1 cellular context compared by ENCODE assay signal in the genomic region with DNA sequence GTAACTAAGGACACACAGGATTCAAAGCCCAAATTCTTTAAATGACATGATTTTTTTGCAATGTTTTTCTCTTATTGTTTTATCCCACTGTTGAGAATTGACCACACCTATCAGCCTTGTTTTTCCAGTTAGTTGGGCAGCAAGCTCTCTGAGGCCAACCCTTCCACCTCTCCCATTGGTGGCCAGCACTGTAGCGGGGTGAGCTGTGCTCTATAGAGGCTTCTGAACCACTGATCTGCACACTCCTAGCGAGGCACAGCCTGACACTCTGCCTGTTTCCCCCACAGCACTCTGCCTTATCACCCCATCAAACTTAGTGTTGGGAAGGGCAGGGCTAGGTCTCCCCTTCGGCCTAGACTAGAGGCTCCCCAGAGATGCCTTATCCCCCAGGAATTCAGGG.
TF ChIP-seq lines count a peak whose summit lies in the region.

No MANE protein-coding gene starts in this region.

TF ChIP-seq in HepG2, 621 proteins besides CTCF, POLR2A, EP300 and RAD21:
- TF ChIP-seq, protein P1, sequence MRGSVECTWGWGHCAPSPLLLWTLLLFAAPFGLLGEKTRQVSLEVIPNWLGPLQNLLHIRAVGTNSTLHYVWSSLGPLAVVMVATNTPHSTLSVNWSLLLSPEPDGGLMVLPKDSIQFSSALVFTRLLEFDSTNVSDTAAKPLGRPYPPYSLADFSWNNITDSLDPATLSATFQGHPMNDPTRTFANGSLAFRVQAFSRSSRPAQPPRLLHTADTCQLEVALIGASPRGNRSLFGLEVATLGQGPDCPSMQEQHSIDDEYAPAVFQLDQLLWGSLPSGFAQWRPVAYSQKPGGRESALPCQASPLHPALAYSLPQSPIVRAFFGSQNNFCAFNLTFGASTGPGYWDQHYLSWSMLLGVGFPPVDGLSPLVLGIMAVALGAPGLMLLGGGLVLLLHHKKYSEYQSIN (CRISPR knock-in tag; IDR thresholded peaks at IDR 0.05; ENCODE audit: borderline replicate concordance) = no peak
- TF ChIP-seq, protein P2, sequence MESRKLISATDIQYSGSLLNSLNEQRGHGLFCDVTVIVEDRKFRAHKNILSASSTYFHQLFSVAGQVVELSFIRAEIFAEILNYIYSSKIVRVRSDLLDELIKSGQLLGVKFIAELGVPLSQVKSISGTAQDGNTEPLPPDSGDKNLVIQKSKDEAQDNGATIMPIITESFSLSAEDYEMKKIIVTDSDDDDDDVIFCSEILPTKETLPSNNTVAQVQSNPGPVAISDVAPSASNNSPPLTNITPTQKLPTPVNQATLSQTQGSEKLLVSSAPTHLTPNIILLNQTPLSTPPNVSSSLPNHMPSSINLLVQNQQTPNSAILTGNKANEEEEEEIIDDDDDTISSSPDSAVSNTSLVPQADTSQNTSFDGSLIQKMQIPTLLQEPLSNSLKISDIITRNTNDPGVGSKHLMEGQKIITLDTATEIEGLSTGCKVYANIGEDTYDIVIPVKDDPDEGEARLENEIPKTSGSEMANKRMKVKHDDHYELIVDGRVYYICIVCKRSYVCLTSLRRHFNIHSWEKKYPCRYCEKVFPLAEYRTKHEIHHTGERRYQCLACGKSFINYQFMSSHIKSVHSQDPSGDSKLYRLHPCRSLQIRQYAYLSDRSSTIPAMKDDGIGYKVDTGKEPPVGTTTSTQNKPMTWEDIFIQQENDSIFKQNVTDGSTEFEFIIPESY (CRISPR knock-in tag; IDR thresholded peaks at IDR 0.05) = peak; percentile 96
- TF ChIP-seq ZBTB38 (CRISPR knock-in tag; IDR thresholded peaks at IDR 0.05) (peak; percentile 32; the same call in 1 of the 2 replicates), ZMYM3 (CRISPR knock-in tag; IDR thresholded peaks at IDR 0.05) (0 out of 2 replicates have a peak, but pooled peaks have one; percentile 8)
TF ChIP-seq in HepG2: peak in this region for 3.
